Comparison of ENCODE assay signal across 1 cellular context in genomic region chr5:133824661-133825254, GRCh38.
TF ChIP-seq lines count a peak whose summit lies in the region.

No MANE protein-coding gene starts in this region.

TF ChIP-seq in GM12878, 131 proteins besides CTCF, POLR2A, EP300 and RAD21 (continued from another document and continues in another):
- no peak for TF ChIP-seq ZNF592 (IDR thresholded peaks at IDR 0.05)
- no peak for TF ChIP-seq CUX1 (IDR thresholded peaks at IDR 0.05; ENCODE audit: insufficient replicate concordance, low read depth, low read length)
- TF ChIP-seq FOXK2 (IDR thresholded peaks at IDR 0.05): no peak
- TF ChIP-seq JUND (IDR thresholded peaks at IDR 0.05; ENCODE audit: low read depth, low read length): no peak
- no peak for TF ChIP-seq SMC3 (IDR thresholded peaks at IDR 0.05; ENCODE audit: borderline replicate concordance, low read length)
- TF ChIP-seq SIX5 (IDR thresholded peaks at IDR 0.05; ENCODE audit: low read depth, low read length, severe bottlenecking): no peak
- no peak for TF ChIP-seq IRF5 (IDR thresholded peaks at IDR 0.05; ENCODE audit: borderline replicate concordance)
- TF ChIP-seq FOXM1 (IDR thresholded peaks at IDR 0.05; ENCODE audit: low read depth, low read length): no peak
- TF ChIP-seq ZSCAN29 (IDR thresholded peaks at IDR 0.05): no peak
- TF ChIP-seq JUNB (IDR thresholded peaks at IDR 0.05): no peak
- TF ChIP-seq SMARCA5 (IDR thresholded peaks at IDR 0.05): no peak
- TF ChIP-seq ATF3 (IDR thresholded peaks at IDR 0.05; ENCODE audit: borderline replicate concordance, extremely low read depth, low read depth, low read length): no peak
- TF ChIP-seq CHD2 (IDR thresholded peaks at IDR 0.05; ENCODE audit: borderline replicate concordance, low read depth, low read length): peak; percentile 16; the same call in 1 of the 2 replicates
- no peak for TF ChIP-seq CEBPZ (IDR thresholded peaks at IDR 0.05; ENCODE audit: low read depth, low read length)
- TF ChIP-seq ZNF217 (IDR thresholded peaks at IDR 0.05): no peak; the same call in 1 of the 2 replicates
- TF ChIP-seq SPI1 (IDR thresholded peaks at IDR 0.05; ENCODE audit: borderline replicate concordance, insufficient read depth, low read depth, low read length): no peak
- TF ChIP-seq RBBP5 (conservative IDR thresholded peaks at IDR 0.05): no peak
- TF ChIP-seq ZBTB33 (IDR thresholded peaks at IDR 0.05): no peak
- no peak for TF ChIP-seq ZBTB4 (CRISPR knock-in tag; IDR thresholded peaks at IDR 0.05)
- no peak for TF ChIP-seq TCF12 (IDR thresholded peaks at IDR 0.05; ENCODE audit: low read depth, low read length)
- no peak for TF ChIP-seq POLR2AphosphoS5 (IDR thresholded peaks at IDR 0.05; ENCODE audit: low read length)
- TF ChIP-seq YBX1 (IDR thresholded peaks at IDR 0.05): no peak
- no peak for TF ChIP-seq KAT2A (conservative IDR thresholded peaks at IDR 0.05; ENCODE audit: control insufficient read depth, low read depth, low read length)
- TF ChIP-seq PBX3 (IDR thresholded peaks at IDR 0.05; ENCODE audit: insufficient replicate concordance, low read depth, low read length): no peak
- 0 out of 2 replicates have a peak, but pooled peaks have one; percentile 20 for TF ChIP-seq BACH1 (IDR thresholded peaks at IDR 0.05; ENCODE audit: borderline replicate concordance)
- TF ChIP-seq MEF2A (IDR thresholded peaks at IDR 0.05; ENCODE audit: insufficient read depth, low read depth, low read length): peak; percentile 42; the same call in 1 of the 2 replicates
- TF ChIP-seq KDM1A (IDR thresholded peaks at IDR 0.05; ENCODE audit: borderline replicate concordance): no peak
- no peak; the same call in 1 of the 2 replicates for TF ChIP-seq MTA3 (IDR thresholded peaks at IDR 0.05; ENCODE audit: borderline replicate concordance, low read length)
- no peak for TF ChIP-seq ATF2 (IDR thresholded peaks at IDR 0.05; ENCODE audit: low read length)
